Comparison of ENCODE assay signal across 8 cellular contexts in the genomic region with DNA sequence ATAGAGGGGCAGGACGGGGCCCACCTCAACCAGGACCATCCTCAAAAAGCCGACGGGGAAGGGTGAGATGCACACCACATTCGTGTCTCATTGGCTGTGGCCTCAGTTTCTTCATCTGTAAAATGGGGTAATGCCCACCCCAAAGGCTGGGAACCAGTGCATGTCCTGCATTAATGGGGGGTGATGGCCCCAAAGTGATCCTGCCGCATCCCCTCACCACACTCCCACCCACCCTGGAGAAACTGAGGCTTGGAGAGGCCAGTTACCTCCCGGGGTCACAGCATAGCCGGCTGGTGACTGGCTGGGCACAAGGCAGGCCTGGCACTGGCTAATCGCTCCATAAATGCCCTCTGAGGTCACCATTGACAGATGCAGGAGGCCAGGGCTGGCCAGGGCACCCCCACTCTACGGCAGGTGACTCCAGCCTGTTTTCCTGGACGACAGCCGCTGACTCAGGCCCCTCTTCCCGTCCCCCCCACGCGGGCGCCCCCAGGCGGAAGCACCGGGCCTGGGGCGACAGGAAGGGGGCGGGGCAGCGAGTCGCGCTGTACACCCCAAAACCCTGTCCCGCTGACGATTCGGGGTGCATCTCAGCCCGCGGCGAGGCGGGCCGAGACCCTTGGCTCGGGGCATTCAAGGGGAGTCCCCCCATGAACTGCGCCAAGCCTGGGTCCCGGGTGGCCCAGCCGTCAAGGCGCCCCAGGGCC. TPM values are rescaled to one million over a fixed set of nuclear protein-coding genes. Genes with fewer than 3 reads are reported as not detected.
DNase-seq lines count a peak whose midpoint lies in the region; ATAC-seq and TF ChIP-seq lines count a peak whose summit lies in the region.

No MANE protein-coding gene starts in this region.

- H3K9me3 Mint-ChIP-seq in GM23338 (no peaks in the 10 kb centered on the region; the same call in 2 of the 3 replicates), progenitor cell of endocrine pancreas (ENCODE audit: low read depth) (no peaks in the 10 kb centered on the region)

- H3K79me2 ChIP-seq in GM23338 (replicated peaks; ENCODE audit: insufficient read depth) = peaks cover 28% of the 10 kb centered on the region

- no peaks in the 10 kb centered on the region for H3K27me3 ChIP-seq in GM23338 (ENCODE audit: insufficient read depth)

- H3K4me3 Mint-ChIP-seq in GM23338 (peak overlapping the region; percentile 78), progenitor cell of endocrine pancreas (ENCODE audit: low read depth) (no peak overlapping the region)

- H3F3A ChIP-seq in GM23338 (replicated peaks; ENCODE audit: low read depth) = peaks cover 13% of the 10 kb centered on the region

- H4K20me1 ChIP-seq in GM23338 (replicated peaks; ENCODE audit: insufficient read depth) = peaks cover 12% of the 10 kb centered on the region

- peak; percentile 37 to 64 for TF ChIP-seq CTCF in GM23338 (conservative IDR thresholded peaks at IDR 0.05; ENCODE audit: low read depth in 2 of 2)
- TF ChIP-seq CTCF in progenitor cell of endocrine pancreas (IDR thresholded peaks at IDR 0.05; ENCODE audit: unreplicated experiment) = peak; percentile 47

- no peaks in the 10 kb centered on the region for H3K9me2 ChIP-seq in GM23338 (ENCODE audit: insufficient read depth)

- DNase-seq in AML-193 (lab: John Stamatoyannopoulos, UW) = peak; percentile 28 to 31
- peak; percentile 83 for DNase-seq in GM23338 (ENCODE audit: low spot score)
- peak; percentile 53 for DNase-seq in activated gamma-delta T cell treated with anti-CD3 and anti-CD28 coated beads, Interleukin-2, amount 50 U/mL, for 16 hours (ENCODE audit: low read depth)
- DNase-seq in cardiac septum (ENCODE audit: low spot score) = peak; percentile 91
- no peak for DNase-seq in progenitor cell of endocrine pancreas (ENCODE audit: low spot score, unreplicated experiment)
- no peak for DNase-seq in NAMALWA (ENCODE audit: low spot score)

- no peak overlapping the region for H2AFZ ChIP-seq in GM23338

- no peak overlapping the region for H3K27ac Mint-ChIP-seq in GM23338
- peak overlapping the region; percentile 33 for H3K27ac Mint-ChIP-seq in progenitor cell of endocrine pancreas

- H3K4me2 ChIP-seq in GM23338 = peak overlapping the region; percentile 74

- peak overlapping the region; percentile 84 for H3K4me3 ChIP-seq in GM23338

- no peak overlapping the region for H3K27ac ChIP-seq in GM23338 (ENCODE audit: low read depth)

- H3K27me3 Mint-ChIP-seq in GM23338 (ENCODE audit: insufficient read depth, low read depth, poor library complexity) = peaks cover 17% of the 10 kb centered on the region
- H3K27me3 Mint-ChIP-seq in progenitor cell of endocrine pancreas = no peaks in the 10 kb centered on the region

- ATAC-seq in GM23338 = peak; percentile 6
- no peak for ATAC-seq in GM18517 (IDR thresholded peaks at IDR 0.05; ENCODE audit: unreplicated experiment)

- intact Hi-C loops in cardiac septum (cut with DNase I) = no loop called here

- peaks cover 3% of the 10 kb centered on the region; the same call in 1 of the 2 replicates for H3K4me1 ChIP-seq in GM23338 (ENCODE audit: insufficient read depth)

- H3K36me3 ChIP-seq in GM23338 (ENCODE audit: insufficient read depth) = no peaks in the 10 kb centered on the region

- H3K4me1 Mint-ChIP-seq in GM23338 = peaks cover 5% of the 10 kb centered on the region; the same call in 2 of the 3 replicates
- H3K4me1 Mint-ChIP-seq in progenitor cell of endocrine pancreas (ENCODE audit: low read depth) = peaks cover 5% of the 10 kb centered on the region

- peaks cover 23% of the 10 kb centered on the region; the same call in 2 of the 3 replicates for H3K36me3 Mint-ChIP-seq in GM23338 (ENCODE audit: low read depth)
- peaks cover 4% of the 10 kb centered on the region for H3K36me3 Mint-ChIP-seq in progenitor cell of endocrine pancreas (ENCODE audit: insufficient read depth)

TF ChIP-seq in PFSK-1, 5 proteins besides CTCF, POLR2A, EP300 and RAD21:
- peak; percentile 23 for TF ChIP-seq FOXP2 (optimal IDR thresholded peaks at IDR 0.05; ENCODE audit: borderline replicate concordance, extremely low read depth, extremely low read length, insufficient read depth)
- TF ChIP-seq TAF1 (IDR thresholded peaks at IDR 0.05; ENCODE audit: borderline replicate concordance, insufficient read depth, low read length) = no peak

RNA-seq across cellular contexts. Expression of a gene that starts 0.5 kb away (rescaled TPM):
- total RNA-seq in GM23338 (2014; rRNA removed; shearing (Covaris generic)) = 84.5 and 113 TPM in 2 replicates
- polyA plus RNA-seq in GM23338 (2016; fragmentation: Nextera tagmentation; extraction: Ambion mirVana) = 28.6 and 33.3 TPM in 2 replicates
- 102 TPM for polyA plus RNA-seq in PFSK-1 (2012; ENCODE audit: insufficient read length, low read depth)
- total RNA-seq in cardiac septum (97.5 TPM), progenitor cell of endocrine pancreas (187 and 193 TPM in 2 replicates)

RNA-seq across cellular contexts. Expression of a gene that starts 6.3 kb away (rescaled TPM):
- total RNA-seq in GM23338 (2014; rRNA removed; shearing (Covaris generic)) = 78.7 and 139 TPM in 2 replicates
- 396 and 420 TPM in 2 replicates for polyA plus RNA-seq in GM23338 (2016; fragmentation: Nextera tagmentation; extraction: Ambion mirVana)
- 582 TPM for polyA plus RNA-seq in PFSK-1 (2012; ENCODE audit: insufficient read length, low read depth)
- total RNA-seq in cardiac septum = 486 TPM
- total RNA-seq in progenitor cell of endocrine pancreas = 107 and 117 TPM in 2 replicates

RNA-seq across cellular contexts. Expression of a gene that starts 10.1 kb away (rescaled TPM):
- total RNA-seq in GM23338 (2014; rRNA removed; shearing (Covaris generic)) = 10.8 and 14.1 TPM in 2 replicates
- 2.0 TPM in 2 replicates for polyA plus RNA-seq in GM23338 (2016; fragmentation: Nextera tagmentation; extraction: Ambion mirVana)
- polyA plus RNA-seq in PFSK-1 (2012; ENCODE audit: insufficient read length, low read depth) = 87.6 TPM
- 1.9 TPM for total RNA-seq in cardiac septum
- 12.4 and 13.0 TPM in 2 replicates for total RNA-seq in progenitor cell of endocrine pancreas

RNA-seq across cellular contexts. Expression of a gene that starts 21.2 kb away (rescaled TPM):
- 152 and 202 TPM in 2 replicates for total RNA-seq in GM23338 (2014; rRNA removed; shearing (Covaris generic))
- polyA plus RNA-seq in GM23338 (2016; fragmentation: Nextera tagmentation; extraction: Ambion mirVana) = 153 and 160 TPM in 2 replicates
- 430 TPM for polyA plus RNA-seq in PFSK-1 (2012; ENCODE audit: insufficient read length, low read depth)
- total RNA-seq in cardiac septum (318 TPM), progenitor cell of endocrine pancreas (462 and 465 TPM in 2 replicates)

RNA-seq across cellular contexts. Expression of a gene that starts 27.4 kb away (rescaled TPM):
- 39.2 and 60.4 TPM in 2 replicates for total RNA-seq in GM23338 (2014; rRNA removed; shearing (Covaris generic))
- polyA plus RNA-seq in GM23338 (2016; fragmentation: Nextera tagmentation; extraction: Ambion mirVana) = 62.3 and 68.0 TPM in 2 replicates
- polyA plus RNA-seq in PFSK-1 (2012; ENCODE audit: insufficient read length, low read depth) = 141 TPM
- total RNA-seq in cardiac septum = 20.0 TPM
- total RNA-seq in progenitor cell of endocrine pancreas = 30.0 and 31.8 TPM in 2 replicates

Comparison
In these comparisons a context has a peak if more than half of its experiments do, and no peak if none do; other contexts are left out.
1. DNase-seq: peak in AML-193 (2 of 2), GM23338 (single experiment), activated gamma-delta T cell treated with anti-CD3 and anti-CD28 coated beads, Interleukin-2, amount 50 U/mL, for 16 hours (single experiment) and cardiac septum (single experiment); none in progenitor cell of endocrine pancreas (single experiment) and NAMALWA (single experiment).